In the genomic region with DNA sequence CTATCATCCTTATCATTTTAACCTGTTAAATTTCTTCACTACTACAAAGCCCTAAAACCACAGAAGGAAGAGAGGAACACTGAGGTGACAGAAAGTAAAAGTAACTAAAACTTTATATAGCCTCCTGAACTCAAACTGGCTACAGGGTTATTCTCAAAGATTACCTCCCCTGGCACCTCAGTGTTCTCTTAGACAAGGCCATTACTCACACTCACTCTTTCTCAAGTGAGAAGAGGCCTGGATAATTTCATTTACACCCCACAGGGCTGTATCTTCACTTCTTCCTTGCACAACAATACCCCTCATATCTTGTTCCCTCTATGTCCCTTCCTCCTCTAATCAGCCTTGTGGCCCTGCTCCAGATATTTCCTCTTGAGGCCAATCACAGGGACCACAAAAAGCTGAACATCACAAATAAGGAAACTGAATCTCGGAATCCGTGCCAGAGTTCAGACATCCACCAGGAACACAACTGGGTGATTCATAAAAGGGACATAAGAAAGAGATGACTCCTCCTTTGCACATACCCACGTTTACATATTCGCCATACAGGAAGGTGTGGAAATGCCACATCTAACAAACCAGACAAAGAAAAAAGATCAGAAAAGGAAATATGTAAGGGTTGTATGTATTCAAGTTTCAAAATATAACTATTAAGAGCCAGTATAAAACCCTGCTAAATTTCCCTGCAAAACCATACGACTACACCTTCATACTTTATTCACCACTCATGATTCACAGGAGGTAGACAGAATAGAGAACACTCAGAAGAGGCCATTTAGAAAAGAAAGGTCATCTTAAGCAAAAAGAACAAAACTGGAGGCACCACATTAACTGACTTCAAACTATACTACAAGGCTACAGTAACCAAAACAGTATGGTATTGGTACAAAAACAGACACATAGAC, we compare ENCODE assay signal across 9 cellular contexts. TPM values are rescaled to one million over a fixed set of nuclear protein-coding genes. Genes with fewer than 3 reads are reported as not detected.
A peak's percentile ranks its signal among the peaks of the same experiment; 100 is the strongest.
DNase-seq lines count a peak whose midpoint lies in the region; ATAC-seq and TF ChIP-seq lines count a peak whose summit lies in the region.
"Had no signal": no experiment of that assay in that cellular context is flagged by ENCODE, and none has a peak within 500 bp of the region (broad histone marks: within the 10 kb centered on the region; RNA-seq: fewer than 3 reads in every experiment).

No MANE protein-coding gene starts in this region.

- no peaks in the 10 kb centered on the region for H3K36me3 Mint-ChIP-seq in natural killer cell

- DNase-seq in GM13976 (ENCODE audit: low spot score) (peak; percentile 24), SKM-1 (lab: John Stamatoyannopoulos, UW; ENCODE audit: unreplicated experiment) (peak; percentile 37), natural killer cell (no peak), HAP-1 (ENCODE audit: low spot score in 2 of 2) (no peak), MG63 (no peak), prostate gland (ENCODE audit: low spot score) (no peak), caudate nucleus (lab: John Stamatoyannopoulos, UW) (no peak)
- peak; percentile 72 for DNase-seq in central memory CD4-positive, alpha-beta T cell

- no peak overlapping the region for H3K4me3 ChIP-seq in HAP-1
- H3K4me3 ChIP-seq in MG63 = no peak overlapping the region
- no peak overlapping the region for H3K4me3 ChIP-seq in prostate gland
- H3K4me3 ChIP-seq: Peyer's patch had no signal

- H3K27ac Mint-ChIP-seq in natural killer cell = no peak overlapping the region

- intact Hi-C loops in natural killer cell (cut with micrococcal nuclease) (no loop called here), prostate gland (cut with DNase I) (no loop called here)

- TF ChIP-seq CTCF in GM13976 (IDR thresholded peaks at IDR 0.05; ENCODE audit: borderline replicate concordance, control extremely low read depth, extremely low read depth, insufficient read depth, missing control alignments) (no peak), natural killer cell (IDR thresholded peaks at IDR 0.05) (no peak), prostate gland (IDR thresholded peaks at IDR 0.05) (no peak)

- H3K4me1 ChIP-seq in HAP-1 (no peaks in the 10 kb centered on the region), prostate gland (replicated peaks) (no peaks in the 10 kb centered on the region)

- H3K36me3 ChIP-seq in HAP-1 (replicated peaks) (no peaks in the 10 kb centered on the region), MG63 (no peaks in the 10 kb centered on the region), prostate gland (no peaks in the 10 kb centered on the region)
- H3K36me3 ChIP-seq: Peyer's patch had no signal

- H3K9me3 ChIP-seq in HAP-1 = no peaks in the 10 kb centered on the region
- 0 out of 2 replicates have a peak, but pooled peaks cover 5% of the 10 kb centered on the region for H3K9me3 ChIP-seq in MG63
- no peaks in the 10 kb centered on the region for H3K9me3 ChIP-seq in prostate gland
- H3K9me3 ChIP-seq: Peyer's patch had no signal

- H3K27me3 Mint-ChIP-seq in natural killer cell (ENCODE audit: low read depth in 2 of 2) = no peaks in the 10 kb centered on the region

- no peak for TF ChIP-seq POLR2A in prostate gland (IDR thresholded peaks at IDR 0.05)

- H3K27ac ChIP-seq in prostate gland (no peak overlapping the region), caudate nucleus (ENCODE audit: low read depth, low read length) (no peak overlapping the region)
- H3K27ac ChIP-seq: Peyer's patch had no signal

- peak overlapping the region; percentile 35 for H3K4me3 Mint-ChIP-seq in natural killer cell

- ATAC-seq in natural killer cell = peak in 1 of 3 donors; percentile 34

- 80% methylated on average over 5 of the region's 5 CpGs for WGBS in prostate gland

- in situ Hi-C loops in GM13976 (cut with MboI; ENCODE audit: low sequenced_read_pairs, unreplicated experiment) = no loop called here
- in situ Hi-C loops in HAP-1 (cut with MboI; ENCODE audit: low sequenced_read_pairs) = no loop called here

- H3K27me3 ChIP-seq in HAP-1 (ENCODE audit: low read depth) = no peaks in the 10 kb centered on the region
- H3K27me3 ChIP-seq in MG63 = no peaks in the 10 kb centered on the region
- H3K27me3 ChIP-seq in prostate gland (replicated peaks; ENCODE audit: insufficient read depth) = no peaks in the 10 kb centered on the region
- H3K27me3 ChIP-seq: Peyer's patch had no signal

- no peaks in the 10 kb centered on the region for H3K9me3 Mint-ChIP-seq in natural killer cell

- H3K4me1 Mint-ChIP-seq in natural killer cell = peaks cover 0 to 6% of the 10 kb centered on the region in 2 donors

RNA-seq across cellular contexts. Expression of gene KLHL3, which starts 1.7 kb away (rescaled TPM):
- total RNA-seq in natural killer cell (10 to 100 TPM; 11.2 to 14.0 (median 13.2) TPM), prostate gland (10 to 100 TPM in 1 of 2 donors, 1 to 10 TPM in 1; 1.8 to 14.0 TPM)
- total RNA-seq in MG63 (2014; rRNA removed; shearing (Covaris generic); ENCODE audit: low replicate concordance) = 0.82 TPM in 1 of 2 replicates, not detected in the other

RNA-seq across cellular contexts. Expression of gene HNRNPA0, which starts 16.6 kb away (rescaled TPM):
- total RNA-seq in natural killer cell = 10 to 100 TPM; 31.5 to 35.9 (median 33.5) TPM
- 58.9 and 81.3 TPM in 2 replicates for total RNA-seq in MG63 (2014; rRNA removed; shearing (Covaris generic); ENCODE audit: low replicate concordance)
- 10 to 100 TPM; 11.0 to 17.4 TPM for total RNA-seq in prostate gland

Comparison
In these comparisons a context has a peak if more than half of its experiments do, and no peak if none do; other contexts are left out.
1. DNase-seq: peak in GM13976 (single experiment), SKM-1 (single experiment) and central memory CD4-positive, alpha-beta T cell (single experiment); none in natural killer cell (single experiment), HAP-1 (0 of 2), MG63 (single experiment), prostate gland (single experiment) and caudate nucleus (0 of 61).